1 cellular context compared by ENCODE assay signal in genomic region chr19:14542721-14543328, GRCh38.
TF ChIP-seq lines count a peak whose summit lies in the region.

No MANE protein-coding gene starts in this region.

TF ChIP-seq in HCT116, 20 proteins besides CTCF, POLR2A, EP300 and RAD21:
- TF ChIP-seq EZH2 (IDR thresholded peaks at IDR 0.05) (no peak), YY1 (IDR thresholded peaks at IDR 0.05; ENCODE audit: extremely low read depth, insufficient replicate concordance, low read depth, low read length) (no peak), EGR1 (IDR thresholded peaks at IDR 0.05; ENCODE audit: low read depth) (no peak), EZH2phosphoT487 (IDR thresholded peaks at IDR 0.05; ENCODE audit: borderline replicate concordance) (no peak), FOSL1 (IDR thresholded peaks at IDR 0.05; ENCODE audit: low read depth) (no peak), REST (IDR thresholded peaks at IDR 0.05; ENCODE audit: low read depth) (no peak), ATF3 (IDR thresholded peaks at IDR 0.05) (no peak), CBX3 (IDR thresholded peaks at IDR 0.05; ENCODE audit: low read depth) (no peak), ZNF274 (IDR thresholded peaks at IDR 0.05; ENCODE audit: low read depth, low read length) (no peak), TCF7L2 (IDR thresholded peaks at IDR 0.05; ENCODE audit: borderline replicate concordance, extremely low read depth, insufficient read depth, insufficient read length) (no peak), SRF (IDR thresholded peaks at IDR 0.05; ENCODE audit: low read depth) (no peak), JUND (IDR thresholded peaks at IDR 0.05) (no peak), SP1 (IDR thresholded peaks at IDR 0.05; ENCODE audit: low read depth) (no peak), SIN3A (IDR thresholded peaks at IDR 0.05; ENCODE audit: low read depth) (no peak), ZFX (IDR thresholded peaks at IDR 0.05) (no peak), ZBTB33 (IDR thresholded peaks at IDR 0.05; ENCODE audit: extremely low read depth, insufficient replicate concordance, low read length) (no peak)
TF ChIP-seq in HCT116: peak in this region for 0.
